1 cellular context compared by ENCODE assay signal in the genomic region with DNA sequence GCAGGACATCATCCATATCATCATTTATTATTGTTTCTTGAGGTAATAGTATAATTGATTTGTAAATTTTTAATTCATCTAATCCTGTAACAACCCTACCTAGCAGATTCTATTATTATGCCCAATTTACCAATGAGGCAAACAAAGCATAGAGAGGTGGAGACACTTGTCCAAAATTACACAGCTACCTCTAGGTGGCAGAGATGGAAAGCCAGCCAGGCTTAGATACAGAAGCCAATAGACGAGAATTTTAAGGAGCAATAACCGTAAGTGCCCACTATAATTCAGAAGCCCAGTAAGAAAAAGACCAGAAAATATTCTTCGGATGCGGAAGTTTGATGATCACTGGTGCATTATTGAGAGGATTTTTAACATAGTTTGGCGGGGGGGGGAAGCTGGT.
TF ChIP-seq lines count a peak whose summit lies in the region.

No MANE protein-coding gene starts in this region.

TF ChIP-seq in GM23338, 12 proteins besides CTCF, POLR2A, EP300 and RAD21 (continued from another document):
- TF ChIP-seq, protein P1, sequence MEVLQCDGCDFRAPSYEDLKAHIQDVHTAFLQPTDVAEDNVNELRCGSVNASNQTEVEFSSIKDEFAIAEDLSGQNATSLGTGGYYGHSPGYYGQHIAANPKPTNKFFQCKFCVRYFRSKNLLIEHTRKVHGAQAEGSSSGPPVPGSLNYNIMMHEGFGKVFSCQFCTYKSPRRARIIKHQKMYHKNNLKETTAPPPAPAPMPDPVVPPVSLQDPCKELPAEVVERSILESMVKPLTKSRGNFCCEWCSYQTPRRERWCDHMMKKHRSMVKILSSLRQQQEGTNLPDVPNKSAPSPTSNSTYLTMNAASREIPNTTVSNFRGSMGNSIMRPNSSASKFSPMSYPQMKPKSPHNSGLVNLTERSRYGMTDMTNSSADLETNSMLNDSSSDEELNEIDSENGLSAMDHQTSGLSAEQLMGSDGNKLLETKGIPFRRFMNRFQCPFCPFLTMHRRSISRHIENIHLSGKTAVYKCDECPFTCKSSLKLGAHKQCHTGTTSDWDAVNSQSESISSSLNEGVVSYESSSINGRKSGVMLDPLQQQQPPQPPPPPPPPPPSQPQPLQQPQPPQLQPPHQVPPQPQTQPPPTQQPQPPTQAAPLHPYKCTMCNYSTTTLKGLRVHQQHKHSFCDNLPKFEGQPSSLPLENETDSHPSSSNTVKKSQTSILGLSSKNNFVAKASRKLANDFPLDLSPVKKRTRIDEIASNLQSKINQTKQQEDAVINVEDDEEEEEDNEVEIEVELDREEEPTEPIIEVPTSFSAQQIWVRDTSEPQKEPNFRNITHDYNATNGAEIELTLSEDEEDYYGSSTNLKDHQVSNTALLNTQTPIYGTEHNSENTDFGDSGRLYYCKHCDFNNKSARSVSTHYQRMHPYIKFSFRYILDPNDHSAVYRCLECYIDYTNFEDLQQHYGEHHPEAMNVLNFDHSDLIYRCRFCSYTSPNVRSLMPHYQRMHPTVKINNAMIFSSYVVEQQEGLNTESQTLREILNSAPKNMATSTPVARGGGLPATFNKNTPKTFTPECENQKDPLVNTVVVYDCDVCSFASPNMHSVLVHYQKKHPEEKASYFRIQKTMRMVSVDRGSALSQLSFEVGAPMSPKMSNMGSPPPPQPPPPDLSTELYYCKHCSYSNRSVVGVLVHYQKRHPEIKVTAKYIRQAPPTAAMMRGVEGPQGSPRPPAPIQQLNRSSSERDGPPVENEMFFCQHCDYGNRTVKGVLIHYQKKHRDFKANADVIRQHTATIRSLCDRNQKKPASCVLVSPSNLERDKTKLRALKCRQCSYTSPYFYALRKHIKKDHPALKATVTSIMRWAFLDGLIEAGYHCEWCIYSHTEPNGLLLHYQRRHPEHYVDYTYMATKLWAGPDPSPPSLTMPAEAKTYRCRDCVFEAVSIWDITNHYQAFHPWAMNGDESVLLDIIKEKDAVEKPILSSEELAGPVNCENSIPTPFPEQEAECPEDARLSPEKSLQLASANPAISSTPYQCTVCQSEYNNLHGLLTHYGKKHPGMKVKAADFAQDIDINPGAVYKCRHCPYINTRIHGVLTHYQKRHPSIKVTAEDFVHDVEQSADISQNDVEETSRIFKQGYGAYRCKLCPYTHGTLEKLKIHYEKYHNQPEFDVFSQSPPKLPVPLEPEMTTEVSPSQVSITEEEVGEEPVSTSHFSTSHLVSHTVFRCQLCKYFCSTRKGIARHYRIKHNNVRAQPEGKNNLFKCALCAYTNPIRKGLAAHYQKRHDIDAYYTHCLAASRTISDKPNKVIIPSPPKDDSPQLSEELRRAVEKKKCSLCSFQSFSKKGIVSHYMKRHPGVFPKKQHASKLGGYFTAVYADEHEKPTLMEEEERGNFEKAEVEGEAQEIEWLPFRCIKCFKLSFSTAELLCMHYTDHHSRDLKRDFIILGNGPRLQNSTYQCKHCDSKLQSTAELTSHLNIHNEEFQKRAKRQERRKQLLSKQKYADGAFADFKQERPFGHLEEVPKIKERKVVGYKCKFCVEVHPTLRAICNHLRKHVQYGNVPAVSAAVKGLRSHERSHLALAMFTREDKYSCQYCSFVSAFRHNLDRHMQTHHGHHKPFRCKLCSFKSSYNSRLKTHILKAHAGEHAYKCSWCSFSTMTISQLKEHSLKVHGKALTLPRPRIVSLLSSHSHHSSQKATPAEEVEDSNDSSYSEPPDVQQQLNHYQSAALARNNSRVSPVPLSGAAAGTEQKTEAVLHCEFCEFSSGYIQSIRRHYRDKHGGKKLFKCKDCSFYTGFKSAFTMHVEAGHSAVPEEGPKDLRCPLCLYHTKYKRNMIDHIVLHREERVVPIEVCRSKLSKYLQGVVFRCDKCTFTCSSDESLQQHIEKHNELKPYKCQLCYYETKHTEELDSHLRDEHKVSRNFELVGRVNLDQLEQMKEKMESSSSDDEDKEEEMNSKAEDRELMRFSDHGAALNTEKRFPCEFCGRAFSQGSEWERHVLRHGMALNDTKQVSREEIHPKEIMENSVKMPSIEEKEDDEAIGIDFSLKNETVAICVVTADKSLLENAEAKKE (CRISPR knock-in tag; IDR thresholded peaks at IDR 0.05): no peak
- TF ChIP-seq STAT1 (IDR thresholded peaks at IDR 0.05; ENCODE audit: unreplicated experiment) (no peak), EZH2 (IDR thresholded peaks at IDR 0.05; ENCODE audit: low read depth, unreplicated experiment) (no peak), NANOG (IDR thresholded peaks at IDR 0.05; ENCODE audit: borderline replicate concordance) (no peak), CREB1 (CRISPR knock-in tag; IDR thresholded peaks at IDR 0.05; ENCODE audit: low read depth) (no peak), ZNF331 (CRISPR knock-in tag; IDR thresholded peaks at IDR 0.05; ENCODE audit: low read depth) (no peak), EZH2phosphoT487 (IDR thresholded peaks at IDR 0.05; ENCODE audit: unreplicated experiment) (no peak), JUNB (IDR thresholded peaks at IDR 0.05; ENCODE audit: unreplicated experiment) (no peak)
- TF ChIP-seq, protein P2, sequence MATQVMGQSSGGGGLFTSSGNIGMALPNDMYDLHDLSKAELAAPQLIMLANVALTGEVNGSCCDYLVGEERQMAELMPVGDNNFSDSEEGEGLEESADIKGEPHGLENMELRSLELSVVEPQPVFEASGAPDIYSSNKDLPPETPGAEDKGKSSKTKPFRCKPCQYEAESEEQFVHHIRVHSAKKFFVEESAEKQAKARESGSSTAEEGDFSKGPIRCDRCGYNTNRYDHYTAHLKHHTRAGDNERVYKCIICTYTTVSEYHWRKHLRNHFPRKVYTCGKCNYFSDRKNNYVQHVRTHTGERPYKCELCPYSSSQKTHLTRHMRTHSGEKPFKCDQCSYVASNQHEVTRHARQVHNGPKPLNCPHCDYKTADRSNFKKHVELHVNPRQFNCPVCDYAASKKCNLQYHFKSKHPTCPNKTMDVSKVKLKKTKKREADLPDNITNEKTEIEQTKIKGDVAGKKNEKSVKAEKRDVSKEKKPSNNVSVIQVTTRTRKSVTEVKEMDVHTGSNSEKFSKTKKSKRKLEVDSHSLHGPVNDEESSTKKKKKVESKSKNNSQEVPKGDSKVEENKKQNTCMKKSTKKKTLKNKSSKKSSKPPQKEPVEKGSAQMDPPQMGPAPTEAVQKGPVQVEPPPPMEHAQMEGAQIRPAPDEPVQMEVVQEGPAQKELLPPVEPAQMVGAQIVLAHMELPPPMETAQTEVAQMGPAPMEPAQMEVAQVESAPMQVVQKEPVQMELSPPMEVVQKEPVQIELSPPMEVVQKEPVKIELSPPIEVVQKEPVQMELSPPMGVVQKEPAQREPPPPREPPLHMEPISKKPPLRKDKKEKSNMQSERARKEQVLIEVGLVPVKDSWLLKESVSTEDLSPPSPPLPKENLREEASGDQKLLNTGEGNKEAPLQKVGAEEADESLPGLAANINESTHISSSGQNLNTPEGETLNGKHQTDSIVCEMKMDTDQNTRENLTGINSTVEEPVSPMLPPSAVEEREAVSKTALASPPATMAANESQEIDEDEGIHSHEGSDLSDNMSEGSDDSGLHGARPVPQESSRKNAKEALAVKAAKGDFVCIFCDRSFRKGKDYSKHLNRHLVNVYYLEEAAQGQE (IDR thresholded peaks at IDR 0.05; ENCODE audit: unreplicated experiment): no peak
- TF ChIP-seq, protein P3, sequence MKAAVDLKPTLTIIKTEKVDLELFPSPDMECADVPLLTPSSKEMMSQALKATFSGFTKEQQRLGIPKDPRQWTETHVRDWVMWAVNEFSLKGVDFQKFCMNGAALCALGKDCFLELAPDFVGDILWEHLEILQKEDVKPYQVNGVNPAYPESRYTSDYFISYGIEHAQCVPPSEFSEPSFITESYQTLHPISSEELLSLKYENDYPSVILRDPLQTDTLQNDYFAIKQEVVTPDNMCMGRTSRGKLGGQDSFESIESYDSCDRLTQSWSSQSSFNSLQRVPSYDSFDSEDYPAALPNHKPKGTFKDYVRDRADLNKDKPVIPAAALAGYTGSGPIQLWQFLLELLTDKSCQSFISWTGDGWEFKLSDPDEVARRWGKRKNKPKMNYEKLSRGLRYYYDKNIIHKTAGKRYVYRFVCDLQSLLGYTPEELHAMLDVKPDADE (IDR thresholded peaks at IDR 0.05): no peak
